Comparison of ENCODE assay signal across 30 cellular contexts in genomic region chr4:84825701-84826100, GRCh38.
"Had no signal": no experiment of that assay in that cellular context is flagged by ENCODE, and none has a peak within 500 bp of the region (broad histone marks: within the 10 kb centered on the region; RNA-seq: fewer than 3 reads in every experiment).

No MANE protein-coding gene starts in this region.

- H3K27me3 ChIP-seq: adrenal gland, body of pancreas, esophagus muscularis mucosa, foreskin keratinocyte, gastroesophageal sphincter, heart left ventricle had no signal

- H3K27ac ChIP-seq: adrenal gland, body of pancreas, esophagus muscularis mucosa, foreskin keratinocyte, gastroesophageal sphincter, heart left ventricle had no signal

- H3K4me3 ChIP-seq: adrenal gland, body of pancreas, esophagus muscularis mucosa, gastroesophageal sphincter, heart left ventricle had no signal

- H3K4me1 ChIP-seq: adrenal gland, body of pancreas, esophagus muscularis mucosa, foreskin keratinocyte, gastroesophageal sphincter, heart left ventricle had no signal

- H3K9me3 ChIP-seq: adrenal gland, body of pancreas, esophagus muscularis mucosa, gastroesophageal sphincter, heart left ventricle had no signal

- DNase-seq: activated CD4-positive, alpha-beta memory T cell treated with anti-CD3 and anti-CD28 coated beads for 36 hours; activated CD4-positive, alpha-beta T cell treated with anti-CD3 and anti-CD28 coated beads for 36 hours; activated CD4-positive, alpha-beta T cell treated with anti-CD3 and anti-CD28 coated beads, Interleukin-2, amount 10 ng/mL, durations not matched to agents 24 days and 14 days; activated CD4-positive, CD25-positive, alpha-beta regulatory T cell; activated CD4-positive, CD25-positive, alpha-beta regulatory T cell treated with anti-CD3 and anti-CD28 coated beads, Interleukin-2, amount 50 U/mL, for 72 hours; activated CD8-positive, alpha-beta memory T cell treated with anti-CD3 and anti-CD28 coated beads, Interleukin-2, amount 10 ng/mL, durations not matched to agents 7 days and 5 days; activated CD8-positive, alpha-beta memory T cell treated with anti-CD3 and anti-CD28 coated beads, Interleukin-2, amount 50 U/mL, for 4 hours; activated CD8-positive, alpha-beta T cell treated with anti-CD3 and anti-CD28 coated beads, Interleukin-2, amount 10 ng/mL, durations not matched to agents 7 days and 5 days; activated effector memory CD4-positive, alpha-beta T cell treated with anti-CD3 and anti-CD28 coated beads, Interleukin-2, amount 50 U/mL, for 16 hours; activated naive CD4-positive, alpha-beta T cell treated with anti-CD3 and anti-CD28 coated beads for 36 hours; activated naive CD8-positive, alpha-beta T cell treated with anti-CD3 and anti-CD28 coated beads for 36 hours; activated naive CD8-positive, alpha-beta T cell treated with anti-CD3 and anti-CD28 coated beads, Interleukin-2, amount 50 U/mL, for 24 hours; activated T-cell treated with anti-CD3 and anti-CD28 coated beads, Interleukin-2, amount 50 U/mL, for 1 hour; activated T-cell treated with anti-CD3 and anti-CD28 coated beads, Interleukin-2, amount 50 U/mL, for 48 hours; adrenal gland; amygdala; aorta; body of pancreas; caudate nucleus; cortex of kidney; dermis blood vessel endothelial cell; effector CD4-positive, alpha-beta T cell; effector memory CD8-positive, alpha-beta T cell; erythroblast; foreskin keratinocyte; heart left ventricle; T-helper 17 cell; T1000 had no signal

- ATAC-seq: activated CD4-positive, alpha-beta T cell treated with anti-CD3 and anti-CD28 coated beads for 36 hours; activated CD8-positive, alpha-beta memory T cell treated with anti-CD3 and anti-CD28 coated beads, Interleukin-2, amount 10 ng/mL, durations not matched to agents 7 days and 5 days; activated CD8-positive, alpha-beta T cell treated with anti-CD3 and anti-CD28 coated beads, Interleukin-2, amount 10 ng/mL, durations not matched to agents 7 days and 5 days; activated naive CD8-positive, alpha-beta T cell treated with anti-CD3 and anti-CD28 coated beads, Interleukin-2, amount 50 U/mL, for 24 hours; body of pancreas; effector memory CD8-positive, alpha-beta T cell; foreskin keratinocyte; gastroesophageal sphincter; heart left ventricle; T-helper 17 cell had no signal
